In genomic region chr15:39680868-39681267, GRCh38 we compare ENCODE assay signal across 1 cellular context.
TF ChIP-seq lines count a peak whose summit lies in the region.

No MANE protein-coding gene starts in this region.

TF ChIP-seq in GM23338, 12 proteins besides CTCF, POLR2A, EP300 and RAD21 (continued from another document):
- TF ChIP-seq ZNF462 (CRISPR knock-in tag; IDR thresholded peaks at IDR 0.05) (no peak), ZNF331 (CRISPR knock-in tag; IDR thresholded peaks at IDR 0.05; ENCODE audit: low read depth) (no peak), ETS1 (IDR thresholded peaks at IDR 0.05) (no peak), REST (IDR thresholded peaks at IDR 0.05; ENCODE audit: unreplicated experiment) (no peak), EZH2 (IDR thresholded peaks at IDR 0.05; ENCODE audit: low read depth, unreplicated experiment) (no peak), STAT1 (IDR thresholded peaks at IDR 0.05; ENCODE audit: unreplicated experiment) (no peak), ZNF114 (CRISPR knock-in tag; IDR thresholded peaks at IDR 0.05) (no peak), NANOG (IDR thresholded peaks at IDR 0.05; ENCODE audit: borderline replicate concordance) (no peak), JUNB (IDR thresholded peaks at IDR 0.05; ENCODE audit: unreplicated experiment) (no peak), POLR2AphosphoS5 (IDR thresholded peaks at IDR 0.05; ENCODE audit: low read depth) (no peak)
